In the genomic region with DNA sequence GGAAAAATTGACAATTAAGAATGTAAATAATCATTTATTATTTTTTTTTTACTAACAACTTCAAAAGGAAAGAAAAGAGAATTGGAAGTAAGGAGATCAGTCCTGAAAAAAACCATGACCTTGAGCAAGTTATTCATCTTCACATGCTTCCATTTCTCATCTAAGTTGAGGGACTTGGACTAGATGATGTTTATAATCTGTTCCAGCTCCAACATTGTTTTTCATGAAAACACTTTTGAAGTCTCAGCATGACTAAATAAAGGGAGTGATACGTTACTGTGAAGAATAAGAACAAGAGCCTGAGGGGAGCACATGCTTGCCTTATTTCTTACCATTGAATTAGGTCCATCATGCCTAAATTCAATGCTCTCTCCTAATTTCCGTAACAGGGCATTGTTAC, we compare ENCODE assay signal across 25 cellular contexts.
"Had no signal": no experiment of that assay in that cellular context is flagged by ENCODE, and none has a peak within 500 bp of the region (broad histone marks: within the 10 kb centered on the region; RNA-seq: fewer than 3 reads in every experiment).

No MANE protein-coding gene starts in this region.

- H3K4me2 ChIP-seq: neural progenitor cell had no signal

- H3K9me3 ChIP-seq: ovary, psoas muscle, right lobe of liver, sigmoid colon, stomach, thoracic aorta, thyroid gland, tibial nerve, upper lobe of left lung, vagina had no signal

- H3K4me3 ChIP-seq: neural progenitor cell, ovary, psoas muscle, right lobe of liver, sigmoid colon, stomach, thoracic aorta, thyroid gland, tibial nerve, upper lobe of left lung, vagina had no signal

- H3K27ac ChIP-seq: neural progenitor cell, parathyroid adenoma, psoas muscle, right lobe of liver, sigmoid colon, stomach, thoracic aorta, thyroid gland, tibial nerve, upper lobe of left lung, vagina had no signal

- ATAC-seq: psoas muscle; right cardiac atrium; right lobe of liver; stimulated activated effector memory CD8-positive, alpha-beta T cell treated with anti-CD3 and anti-CD28 coated beads, Interleukin-12 subunit alpha, Interleukin-12 subunit beta, amount 100 ng/mL, for 72 hours; stimulated activated naive B cell treated with anti-CD40 and anti-IgM and Interleukin-4, amounts not matched to agents 10 μg/mL and 1 μg/mL and 100 μg/mL, for 72 hours had no signal

- DNase-seq: occipital lobe; ovary; posterior cingulate gyrus; psoas muscle; right cardiac atrium; right lobe of liver; sigmoid colon; small intestine; stimulated activated CD4-positive, alpha-beta T cell treated with anti-CD3 and anti-CD28 coated beads, Interleukin-15, amount 100 ng/mL, for 24 hours; stimulated activated CD4-positive, alpha-beta T cell treated with anti-CD3 and anti-CD28 coated beads, Interleukin-2, amount 100 ng/mL, for 24 hours; stimulated activated CD4-positive, alpha-beta T cell treated with anti-CD3 and anti-CD28 coated beads, Interleukin-2, amount 100 ng/mL, for 48 hours; stimulated activated CD4-positive, alpha-beta T cell treated with anti-CD3 and anti-CD28 coated beads, Interleukin-4, amount 100 ng/mL, for 24 hours; stimulated activated naive B cell treated with anti-CD40 and anti-IgM and Interleukin-4, amounts not matched to agents 10 μg/mL and 1 μg/mL and 100 μg/mL, for 72 hours; stimulated activated naive CD4-positive, alpha-beta T cell treated with Interleukin-2 at 50 U/mL for 16 hours; stomach; thyroid gland; trophoblast cell; upper lobe of left lung had no signal

- FAIRE-seq: small intestine, urothelium cell line had no signal

- H3K27me3 ChIP-seq: neural progenitor cell, ovary, right lobe of liver, sigmoid colon, stomach, thyroid gland, tibial nerve, upper lobe of left lung, vagina had no signal

- H2AFZ ChIP-seq: neural progenitor cell, parathyroid adenoma had no signal

- H3K36me3 ChIP-seq: neural progenitor cell, ovary, right lobe of liver, sigmoid colon, stomach, thoracic aorta, thyroid gland, tibial nerve, upper lobe of left lung, vagina had no signal

- H3K4me1 ChIP-seq: neural progenitor cell, parathyroid adenoma, right lobe of liver, sigmoid colon, stomach, tibial nerve, upper lobe of left lung, vagina had no signal

- H3K9ac ChIP-seq: neural progenitor cell, parathyroid adenoma had no signal

- H3K79me2 ChIP-seq: parathyroid adenoma had no signal
